2 cellular contexts compared by ENCODE assay signal in the genomic region with DNA sequence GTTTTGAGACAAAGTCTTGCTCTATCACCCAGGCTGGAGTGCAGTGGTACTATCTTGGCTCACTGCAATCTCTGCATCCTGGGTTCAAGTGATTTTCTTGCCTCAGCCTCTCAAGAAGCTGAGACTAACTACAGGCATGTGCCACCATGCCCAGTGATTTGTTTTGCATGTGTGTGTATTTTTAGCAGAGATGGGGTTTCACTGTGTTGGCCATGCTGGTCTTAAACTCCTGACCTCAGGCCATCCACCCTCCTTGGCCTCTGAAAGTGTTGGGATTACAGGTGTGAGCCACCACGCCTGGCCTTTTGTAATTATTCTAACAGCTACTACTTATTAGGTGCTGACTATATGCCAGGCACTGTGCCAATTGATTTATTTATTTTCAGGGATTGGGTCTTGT. TPM values are rescaled to one million over a fixed set of nuclear protein-coding genes. Genes with fewer than 3 reads are reported as not detected.
"Had no signal": no experiment of that assay in that cellular context is flagged by ENCODE, and none has a peak within 500 bp of the region (broad histone marks: within the 10 kb centered on the region; RNA-seq: fewer than 3 reads in every experiment).

No MANE protein-coding gene starts in this region.

RNA-seq across cellular contexts. Expression of gene NPIPA7, which starts 25.3 kb away (rescaled TPM):
- total RNA-seq: dermis blood vessel endothelial cell, epithelial cell of proximal tubule had no signal
